Comparison of ENCODE assay signal across 19 cellular contexts in genomic region chr4:165909947-165910346, GRCh38. TPM values are rescaled to one million over a fixed set of nuclear protein-coding genes. Genes with fewer than 3 reads are reported as not detected.
"Had no signal": no experiment of that assay in that cellular context is flagged by ENCODE, and none has a peak within 500 bp of the region (broad histone marks: within the 10 kb centered on the region; RNA-seq: fewer than 3 reads in every experiment).

No MANE protein-coding gene starts in this region.

- H3K4me3 ChIP-seq: ascending aorta, dorsolateral prefrontal cortex, lower lobe of right lung, neural progenitor cell, ovary, SK-N-MC, upper lobe of right lung had no signal

- H3K4me1 ChIP-seq: ascending aorta, lower lobe of right lung, neural progenitor cell, upper lobe of right lung had no signal

- H3K27ac ChIP-seq: ascending aorta, dorsolateral prefrontal cortex, lower lobe of right lung, neural progenitor cell, ovary, SK-N-MC, upper lobe of right lung had no signal

- H3K9me3 ChIP-seq: ascending aorta, lower lobe of right lung, ovary, upper lobe of right lung had no signal

- ATAC-seq: activated CD4-positive, CD25-positive, alpha-beta regulatory T cell treated with anti-CD3 and anti-CD28 coated beads, Interleukin-2, amount 50 U/mL, for 24 hours; activated T-helper 17 cell treated with anti-CD3 and anti-CD28 coated beads, Interleukin-2, amount 50 U/mL, for 72 hours; lower lobe of right lung; upper lobe of right lung had no signal

- DNase-seq: activated CD4-positive, alpha-beta T cell treated with anti-CD3 and anti-CD28 coated beads, Interleukin-2, amount 50 U/mL, for 1 hour; activated naive CD4-positive, alpha-beta T cell treated with Interleukin-2 at 50 U/mL for 16 hours; dorsolateral prefrontal cortex; endodermal cell; foreskin melanocyte; lower lobe of right lung; midbrain; naive B cell; ovary; stimulated activated CD4-positive, alpha-beta T cell treated with anti-CD3 and anti-CD28 coated beads, Interleukin-4, amount 100 ng/mL, for 24 hours; stimulated activated naive CD4-positive, alpha-beta T cell; T-helper 1 cell; T1000; upper lobe of right lung had no signal

- H3K36me3 ChIP-seq: ascending aorta, lower lobe of right lung, neural progenitor cell, ovary, upper lobe of right lung had no signal

- H3K9ac ChIP-seq: neural progenitor cell had no signal

- H3K27me3 ChIP-seq: ascending aorta, neural progenitor cell, ovary, upper lobe of right lung had no signal

RNA-seq across cellular contexts. Expression of gene TLL1, which starts 36.9 kb away (rescaled TPM):
- total RNA-seq: activated T-helper 17 cell treated with anti-CD3 and anti-CD28 coated beads, Interleukin-2, amount 50 U/mL, for 72 hours had no signal
